In genomic region chr5:162752612-162753011, GRCh38 we compare ENCODE assay signal across 19 cellular contexts.
"Had no signal": no experiment of that assay in that cellular context is flagged by ENCODE, and none has a peak within 500 bp of the region (broad histone marks: within the 10 kb centered on the region; RNA-seq: fewer than 3 reads in every experiment).

No MANE protein-coding gene starts in this region.

- ATAC-seq: Panc1, PC-3, T-cell had no signal

- DNase-seq: KBM-7, MG63, NCI-H1105, NCI-H1417 treated with DMSO at 0.1 percent for 48 hours, NCI-H146, NCI-H1694 treated with DMSO at 0.1 percent for 48 hours, NCI-H1930, NCI-H2081, NCI-H2107, NCI-H2227 treated with DMSO at 0.1 percent for 48 hours, NCI-H524 treated with DMSO at 0.1 percent for 48 hours, NCI-H69, NCI-H774, PC-3, SHP77, SK-N-SH, SW 1271, T-cell had no signal
